In the genomic region with DNA sequence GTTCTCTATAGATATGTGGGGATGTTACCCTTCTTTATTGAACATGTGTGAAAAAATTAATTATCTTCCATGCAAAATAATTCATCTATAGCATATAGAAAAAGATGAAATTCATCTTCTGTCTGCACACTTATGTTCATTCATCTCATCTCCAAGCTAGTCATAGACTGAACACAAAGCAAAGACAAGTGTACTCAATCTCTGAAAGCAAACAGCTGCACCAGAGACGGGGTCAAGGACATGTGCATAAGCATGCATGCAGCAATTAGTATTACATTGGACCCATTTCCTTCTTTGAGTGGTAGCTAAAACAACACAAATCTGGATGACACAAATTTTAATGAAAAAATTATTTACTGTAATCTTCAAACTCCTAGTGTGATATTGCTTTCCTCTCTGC, we compare ENCODE assay signal across 19 cellular contexts.
DNase-seq lines count a peak whose midpoint lies in the region.
"Had no signal": no experiment of that assay in that cellular context is flagged by ENCODE, and none has a peak within 500 bp of the region (broad histone marks: within the 10 kb centered on the region; RNA-seq: fewer than 3 reads in every experiment).

No MANE protein-coding gene starts in this region.

- DNase-seq in NCI-H1694 treated with DMSO at 0.1 percent for 48 hours (lab: John Stamatoyannopoulos, UW) = peak; percentile 13
- DNase-seq in NCI-H1694 (lab: John Stamatoyannopoulos, UW) = no peak
- DNase-seq in NCI-H510A treated with DMSO at 0.1 percent for 48 hours (lab: John Stamatoyannopoulos, UW) = peak; percentile 3
- DNase-seq in NCI-H510A (lab: John Stamatoyannopoulos, UW) = no peak
- DNase-seq in DMS53 (lab: John Stamatoyannopoulos, UW) = peak; percentile 70
- peak; percentile 1 to 13 for DNase-seq in SHP77 (lab: John Stamatoyannopoulos, UW)
- no peak for DNase-seq in Kasumi-1 (lab: John Stamatoyannopoulos, UW)
- DNase-seq: 8988T; ACHN; AML-193; BE2C; CD4-positive, alpha-beta T cell; CD8-positive, alpha-beta memory T cell; DMS153; DMS79 treated with DMSO at 0.1 percent for 48 hours; GF-D8; GOT3; H7; HCEC 1CT had no signal

Comparison
In these comparisons a context has a peak if more than half of its experiments do, and no peak if none do; other contexts are left out.
1. DNase-seq: peak in NCI-H1694 treated with DMSO at 0.1 percent for 48 hours (single experiment), NCI-H510A treated with DMSO at 0.1 percent for 48 hours (single experiment), DMS53 (single experiment) and SHP77 (2 of 2); none in NCI-H1694 (single experiment), NCI-H510A (single experiment) and Kasumi-1 (0 of 2).